In genomic region chr2:53843595-53843994, GRCh38 we compare ENCODE assay signal across 22 cellular contexts.
"Had no signal": no experiment of that assay in that cellular context is flagged by ENCODE, and none has a peak within 500 bp of the region (broad histone marks: within the 10 kb centered on the region; RNA-seq: fewer than 3 reads in every experiment).

No MANE protein-coding gene starts in this region.

- H3K9ac ChIP-seq: parathyroid adenoma had no signal

- H3K27ac Mint-ChIP-seq: endodermal cell, nephron had no signal

- H3K9me3 ChIP-seq: colonic mucosa, psoas muscle, stomach, thoracic aorta, transverse colon had no signal

- H3K79me2 ChIP-seq: parathyroid adenoma had no signal

- FAIRE-seq: frontal cortex, islet of Langerhans had no signal

- H3K27ac ChIP-seq: colonic mucosa, heart right ventricle, parathyroid adenoma, psoas muscle, stomach, thoracic aorta, transverse colon had no signal

- H3K27me3 Mint-ChIP-seq: naive B cell had no signal

- H2AFZ ChIP-seq: parathyroid adenoma had no signal

- H3K4me1 Mint-ChIP-seq: endodermal cell, nephron had no signal

- ATAC-seq: heart right ventricle, sciatic nerve had no signal

- H3K36me3 ChIP-seq: colonic mucosa, thoracic aorta, transverse colon had no signal

- H3K4me3 ChIP-seq: colonic mucosa, heart right ventricle, psoas muscle, stomach, thoracic aorta, transverse colon had no signal

- H3K4me3 Mint-ChIP-seq: endodermal cell, naive B cell, nephron had no signal

- H3K27me3 ChIP-seq: colonic mucosa, heart right ventricle, stomach, transverse colon had no signal

- DNase-seq: colonic mucosa; dermis blood vessel endothelial cell; endodermal cell; heart right ventricle; hypothalamus; kidney glomerular epithelial cell; mesendoderm; naive B cell; psoas muscle; retina; stimulated activated CD4-positive, alpha-beta T cell treated with anti-CD3 and anti-CD28 coated beads, Interleukin-2, amount 100 ng/mL, for 24 hours; stimulated activated CD4-positive, alpha-beta T cell treated with anti-CD3 and anti-CD28 coated beads, Interleukin-4, amount 100 ng/mL, for 4 hours; stimulated activated naive CD4-positive, alpha-beta T cell; stomach; substantia nigra; transverse colon had no signal

- H3K4me1 ChIP-seq: colonic mucosa, parathyroid adenoma, stomach, transverse colon had no signal
